8 cellular contexts compared by ENCODE assay signal in the genomic region with DNA sequence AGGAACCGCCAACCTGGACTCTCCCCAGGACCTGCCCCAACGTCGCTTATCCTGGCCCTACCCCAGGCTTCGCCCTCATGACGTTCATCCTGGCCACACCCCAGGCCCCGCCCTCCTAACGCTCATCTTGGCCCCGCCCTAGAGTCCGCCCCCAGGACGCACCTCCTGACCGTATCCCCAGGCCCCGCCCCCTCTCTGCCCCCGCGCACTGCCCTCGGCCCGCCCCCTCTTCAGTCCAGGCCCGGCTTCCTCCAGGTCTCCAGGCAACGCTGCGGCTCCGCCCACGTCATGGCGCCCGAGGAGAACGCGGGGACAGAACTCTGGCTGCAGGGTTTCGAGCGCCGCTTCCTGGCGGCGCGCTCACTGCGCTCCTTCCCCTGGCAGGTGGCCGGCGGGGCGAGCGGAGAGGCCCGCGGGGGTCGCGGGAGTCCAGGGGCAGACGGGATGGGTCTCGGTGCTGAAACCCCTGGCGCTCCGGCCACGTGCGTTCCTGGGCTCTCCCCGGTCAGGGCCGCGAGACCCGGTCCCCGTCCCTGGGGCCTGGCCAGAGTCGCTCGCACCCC.
DNase-seq lines count a peak whose midpoint lies in the region; ATAC-seq lines count a peak whose summit lies in the region.

No MANE protein-coding gene starts in this region.

- peak; percentile 96 for DNase-seq in EL
- DNase-seq in NCI-H2227 (lab: John Stamatoyannopoulos, UW; ENCODE audit: unreplicated experiment): peak; percentile 97
- peak; percentile 95 for DNase-seq in brain pericyte (ENCODE audit: low read depth, low spot score)
- peak; percentile 72 for DNase-seq in hepatic stellate cell (ENCODE audit: low spot score)
- peak; percentile 96 for DNase-seq in pons (ENCODE audit: low spot score)
- DNase-seq in substantia nigra (lab: John Stamatoyannopoulos, UW): peak; percentile 74 to 100 (median 97)

- peak overlapping the region; percentile 64 for H3K27ac ChIP-seq in substantia nigra (ENCODE audit: low read depth, low read length, poor library complexity, severe bottlenecking)

- ATAC-seq in HG02981 (IDR thresholded peaks at IDR 0.05; ENCODE audit: unreplicated experiment): peak; percentile 60
- ATAC-seq in activated CD4-positive, CD25-positive, alpha-beta regulatory T cell treated with anti-CD3 and anti-CD28 coated beads, Interleukin-2, amount 50 U/mL, for 24 hours: peak; percentile 96 to 97

Comparison
In these comparisons a context has a peak if more than half of its experiments do, and no peak if none do; other contexts are left out.
1. Peak in every context shown above with its lines: DNase-seq, ATAC-seq and H3K27ac ChIP-seq.